Comparison of ENCODE assay signal across 9 cellular contexts in genomic region chr1:154751690-154752089, GRCh38.
DNase-seq lines count a peak whose midpoint lies in the region; TF ChIP-seq lines count a peak whose summit lies in the region.
"Had no signal": no experiment of that assay in that cellular context is flagged by ENCODE, and none has a peak within 500 bp of the region (broad histone marks: within the 10 kb centered on the region; RNA-seq: fewer than 3 reads in every experiment).

No MANE protein-coding gene starts in this region.

- no CpG with 5 or more reads among the region's 5 CpGs for WGBS in mesendoderm (ENCODE audit: extremely low coverage, insufficient coverage, low lambda C conversion rate)

- H3K36me3 Mint-ChIP-seq in activated naive CD8-positive, alpha-beta T cell treated with anti-CD3 and anti-CD28 coated beads for 36 hours, result peaks cover 1% of the 10 kb centered on the region
- H3K36me3 Mint-ChIP-seq: immature natural killer cell had no signal

- H3K36me3 ChIP-seq in mesendoderm (ENCODE audit: control insufficient read depth, insufficient read depth, low read length) (no peaks in the 10 kb centered on the region), A673 (ENCODE audit: insufficient read depth, low read length, poor library complexity, severe bottlenecking) (no peaks in the 10 kb centered on the region)

- H3K9ac ChIP-seq in mesendoderm (ENCODE audit: low read length), result no peak overlapping the region

- H3K4ac ChIP-seq in mesendoderm (ENCODE audit: low read depth, low read length), result no peak overlapping the region

- no peak overlapping the region for H3K4me3 Mint-ChIP-seq in activated naive CD8-positive, alpha-beta T cell treated with anti-CD3 and anti-CD28 coated beads for 36 hours
- H3K4me3 Mint-ChIP-seq: immature natural killer cell had no signal

- H4K5ac ChIP-seq in mesendoderm (ENCODE audit: low read length), result no peak overlapping the region

- no peak overlapping the region for H2BK15ac ChIP-seq in mesendoderm (replicated peaks; ENCODE audit: low read depth)

- peaks cover 7% of the 10 kb centered on the region for H3K9me3 Mint-ChIP-seq in activated naive CD8-positive, alpha-beta T cell treated with anti-CD3 and anti-CD28 coated beads for 36 hours
- H3K9me3 Mint-ChIP-seq: immature natural killer cell had no signal

- H3K27ac ChIP-seq in mesendoderm (ENCODE audit: low read depth, low read length) (no peak overlapping the region), RWPE1 (no peak overlapping the region), A673 (ENCODE audit: low read depth, low read length, poor library complexity, severe bottlenecking) (no peak overlapping the region)

- H3K79me2 ChIP-seq in mesendoderm (ENCODE audit: control insufficient read depth, insufficient read depth, low read length), result no peaks in the 10 kb centered on the region

- peaks cover 67% of the 10 kb centered on the region for H3K4me1 Mint-ChIP-seq in activated naive CD8-positive, alpha-beta T cell treated with anti-CD3 and anti-CD28 coated beads for 36 hours

- POLR2A ChIA-PET in RWPE1 (lab: Yijun Ruan, JAX; ENCODE audit: low non-redundant PET), result no interaction called here
- POLR2A ChIA-PET in A673 (lab: Charles Lee; ENCODE audit: low non-redundant PET), result no interaction called here

- H3K4me3 ChIP-seq in NB4 (ENCODE audit: low read depth, low read length) (no peak overlapping the region), mesendoderm (ENCODE audit: low read length) (no peak overlapping the region), A673 (ENCODE audit: low read depth, low read length, poor library complexity, severe bottlenecking) (no peak overlapping the region)

- H2AK5ac ChIP-seq in mesendoderm (ENCODE audit: low read length), result no peak overlapping the region

- H3K27me3 ChIP-seq in mesendoderm (ENCODE audit: insufficient read depth, low read length, poor library complexity) (no peaks in the 10 kb centered on the region), A673 (replicated peaks; ENCODE audit: insufficient read depth, low read depth, low read length, poor library complexity) (no peaks in the 10 kb centered on the region)

- no peak overlapping the region for H2BK5ac ChIP-seq in mesendoderm (ENCODE audit: low read length)

- no peak overlapping the region for H3K18ac ChIP-seq in mesendoderm (ENCODE audit: low read length)

- TF ChIP-seq CTCF in NB4 (IDR thresholded peaks at IDR 0.05; ENCODE audit: low read depth, low read length) (no peak), RWPE1 (conservative IDR thresholded peaks at IDR 0.05; ENCODE audit: low read depth) (no peak), A673 (conservative IDR thresholded peaks at IDR 0.05; ENCODE audit: low read depth, low read length) (no peak)

- H3K27me3 Mint-ChIP-seq in activated naive CD8-positive, alpha-beta T cell treated with anti-CD3 and anti-CD28 coated beads for 36 hours, result no peaks in the 10 kb centered on the region

- DNase-seq in DMS 273 (lab: John Stamatoyannopoulos, UW; ENCODE audit: unreplicated experiment) (peak; percentile 82), NB4 (ENCODE audit: low read depth) (peak; percentile 57), mesendoderm (peak; percentile 33), HuH-7 (ENCODE audit: low spot score) (no peak), RWPE1 (ENCODE audit: low spot score) (no peak), iPS-NIHi7 (ENCODE audit: extremely low spot score) (no peak), A673 (ENCODE audit: low spot score) (no peak)
- DNase-seq in activated naive CD8-positive, alpha-beta T cell treated with anti-CD3 and anti-CD28 coated beads for 36 hours, result peak; percentile 31
- DNase-seq: immature natural killer cell had no signal

- no peak overlapping the region for H3K23ac ChIP-seq in mesendoderm (ENCODE audit: low read length)

- no peaks in the 10 kb centered on the region for H3K79me1 ChIP-seq in mesendoderm (ENCODE audit: low read length)

- H3K27ac Mint-ChIP-seq in activated naive CD8-positive, alpha-beta T cell treated with anti-CD3 and anti-CD28 coated beads for 36 hours, result peak overlapping the region; percentile 84
- H3K27ac Mint-ChIP-seq: immature natural killer cell had no signal

- no peaks in the 10 kb centered on the region for H3K4me1 ChIP-seq in mesendoderm (ENCODE audit: control insufficient read depth, low read depth, low read length)
- H3K4me1 ChIP-seq in A673 (ENCODE audit: insufficient read depth, low read length, poor library complexity, severe bottlenecking), result peaks cover 14% of the 10 kb centered on the region

- CTCF ChIA-PET in RWPE1 (lab: Yijun Ruan, JAX), result interaction anchor here (0.7 to 1.9 kb wide), 2 partner anchors 62 to 127 kb away, joined by 3 to 10 read pairs; no protein-coding TSS in a partner anchor
- CTCF ChIA-PET in A673 (lab: Charles Lee), result no interaction called here

- no peak overlapping the region for H2BK120ac ChIP-seq in mesendoderm (ENCODE audit: low read depth, low read length)

- H4K8ac ChIP-seq in mesendoderm (ENCODE audit: low read depth, low read length), result no peak overlapping the region

- intact Hi-C loops in A673 (cut with micrococcal nuclease; ENCODE audit: unreplicated experiment), result no loop called here

- no peak overlapping the region for H3K56ac ChIP-seq in mesendoderm (ENCODE audit: low read length)

- no peak overlapping the region for H3K4me2 ChIP-seq in mesendoderm (ENCODE audit: low read length)

- no TSS peak for BruUV-seq in A673 (replicated peaks; lab: Mats Ljungman, UMichigan)

- TF ChIP-seq POLR2A in NB4 (IDR thresholded peaks at IDR 0.05; ENCODE audit: extremely low read depth, insufficient read length), result no peak

- H3K9me3 ChIP-seq in A673 (ENCODE audit: low read depth, low read length, poor library complexity, severe bottlenecking), result no peaks in the 10 kb centered on the region

Comparison
In these comparisons a context has a peak if more than half of its experiments do, and no peak if none do; other contexts are left out.
1. DNase-seq: peak in DMS 273 (single experiment), NB4 (single experiment), activated naive CD8-positive, alpha-beta T cell treated with anti-CD3 and anti-CD28 coated beads for 36 hours (single experiment) and mesendoderm (single experiment); none in HuH-7 (single experiment), RWPE1 (single experiment), iPS-NIHi7 (single experiment) and A673 (single experiment).